35 cellular contexts compared by ENCODE assay signal in the genomic region with DNA sequence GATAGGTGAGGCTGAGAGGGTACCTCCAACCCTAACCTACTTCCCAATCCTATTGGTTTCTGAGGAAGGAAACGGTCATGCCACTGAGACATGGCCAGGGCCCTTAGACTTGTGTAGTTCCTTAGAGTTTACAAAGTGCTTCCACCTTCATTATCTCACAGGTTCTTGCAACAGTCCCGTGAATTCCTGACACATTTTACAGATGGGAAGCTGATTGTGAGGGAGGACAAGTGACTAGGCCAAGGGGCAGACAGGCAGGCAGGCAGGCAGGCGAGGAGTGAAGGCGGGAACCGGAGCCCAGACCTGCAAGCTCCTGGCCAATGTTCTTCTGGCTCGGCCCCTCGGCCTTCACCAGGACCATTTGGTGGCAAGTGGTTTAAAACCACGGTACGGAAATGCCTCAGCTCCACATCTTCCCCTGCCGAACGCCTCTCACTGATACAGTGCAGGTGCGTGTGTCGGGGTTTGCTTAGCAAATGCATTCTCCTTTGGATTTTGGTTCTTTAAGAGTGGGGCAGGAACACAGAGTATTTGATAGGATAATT.
"Had no signal": no experiment of that assay in that cellular context is flagged by ENCODE, and none has a peak within 500 bp of the region (broad histone marks: within the 10 kb centered on the region; RNA-seq: fewer than 3 reads in every experiment).

No MANE protein-coding gene starts in this region.

- H3K27me3 ChIP-seq: brain microvascular endothelial cell, colonic mucosa had no signal

- DNase-seq: activated B cell treated with CpG ODN at 0.5 μM for 24 hours; activated CD4-positive, alpha-beta memory T cell treated with anti-CD3 and anti-CD28 coated beads for 36 hours; activated CD4-positive, alpha-beta T cell treated with anti-CD3 and anti-CD28 coated beads for 48 hours; activated CD8-positive, alpha-beta memory T cell treated with anti-CD3 and anti-CD28 coated beads, Interleukin-2, amount 10 ng/mL, durations not matched to agents 7 days and 5 days; activated CD8-positive, alpha-beta memory T cell treated with anti-CD3 and anti-CD28 coated beads, Interleukin-2, amount 50 U/mL, for 4 hours; activated CD8-positive, alpha-beta T cell treated with anti-CD3 and anti-CD28 coated beads, Interleukin-2, amount 10 ng/mL, durations not matched to agents 7 days and 5 days; activated gamma-delta T cell; activated naive CD4-positive, alpha-beta T cell; activated naive CD4-positive, alpha-beta T cell treated with anti-CD3 and anti-CD28 coated beads, Interleukin-2, amount 10 ng/mL, durations not matched to agents 7 days and 5 days; activated naive CD8-positive, alpha-beta T cell treated with anti-CD3 and anti-CD28 coated beads, Interleukin-2, amount 10 ng/mL, durations not matched to agents 7 days and 5 days; activated T-cell treated with anti-CD3 and anti-CD28 coated beads, Interleukin-2, amount 50 U/mL, for 1 hour; activated T-cell treated with anti-CD3 and anti-CD28 coated beads, Interleukin-2, amount 50 U/mL, for 48 hours; amniotic stem cell; anterior cingulate cortex; brain microvascular endothelial cell; colonic mucosa; effector CD8-positive, alpha-beta T cell; esophagus squamous epithelium; foreskin melanocyte; SW 1271; T-helper 1 cell; T-helper 17 cell; T1000; WERI-Rb-1 had no signal

- H3K36me3 Mint-ChIP-seq: activated CD4-positive, alpha-beta memory T cell treated with anti-CD3 and anti-CD28 coated beads for 36 hours; activated CD8-positive, alpha-beta memory T cell treated with anti-CD3 and anti-CD28 coated beads, Interleukin-2, amount 10 ng/mL, durations not matched to agents 7 days and 5 days; activated naive CD4-positive, alpha-beta T cell treated with anti-CD3 and anti-CD28 coated beads, Interleukin-2, amount 10 ng/mL, durations not matched to agents 7 days and 5 days; activated naive CD4-positive, alpha-beta T cell treated with anti-CD3 and anti-CD28 coated beads, Interleukin-2, amount 50 U/mL, for 72 hours; activated naive CD8-positive, alpha-beta T cell treated with anti-CD3 and anti-CD28 coated beads, Interleukin-2, amount 10 ng/mL, durations not matched to agents 7 days and 5 days had no signal

- H3K4me3 ChIP-seq: colonic mucosa, esophagus squamous epithelium, gastroesophageal sphincter had no signal

- H3K36me3 ChIP-seq: brain microvascular endothelial cell, colonic mucosa, esophagus squamous epithelium, gastroesophageal sphincter, WERI-Rb-1 had no signal

- H3K9me3 Mint-ChIP-seq: activated B cell treated with CpG ODN at 0.5 μM for 24 hours; activated CD4-positive, alpha-beta memory T cell treated with anti-CD3 and anti-CD28 coated beads for 36 hours; activated naive CD4-positive, alpha-beta T cell treated with anti-CD3 and anti-CD28 coated beads, Interleukin-2, amount 10 ng/mL, durations not matched to agents 7 days and 5 days; activated naive CD4-positive, alpha-beta T cell treated with anti-CD3 and anti-CD28 coated beads, Interleukin-2, amount 50 U/mL, for 72 hours; activated naive CD8-positive, alpha-beta T cell treated with anti-CD3 and anti-CD28 coated beads, Interleukin-2, amount 10 ng/mL, durations not matched to agents 7 days and 5 days; activated T-helper 1 cell treated with anti-CD3 and anti-CD28 coated beads, Interleukin-12 subunit alpha, Interleukin-12 subunit beta, Interleukin-2, Interleukin-4 antibody, amounts not matched to agents 30 ng/mL and 10 ng/mL and 1 ng/mL, durations not matched to agents 14 hours and 24 hours and 36 hours; activated T-helper 2 cell treated with anti-CD3 and anti-CD28 coated beads, Interferon-gamma antibody, Interleukin-2, Interleukin-4, amounts not matched to agents 10 μg/mL and 5 μg/mL and 100 μg/mL, durations not matched to agents 14 hours and 24 hours and 36 hours; central memory CD8-positive, alpha-beta T cell; T-helper 2 cell treated with Interferon-gamma antibody and Interleukin-4, amounts not matched to agents 5 μg/mL and 100 μg/mL, for 36 hours had no signal

- H3K9me3 ChIP-seq: colonic mucosa, esophagus squamous epithelium had no signal

- H3K27ac Mint-ChIP-seq: activated B cell treated with CpG ODN at 0.5 μM for 24 hours; activated CD4-positive, alpha-beta memory T cell treated with anti-CD3 and anti-CD28 coated beads for 36 hours; activated CD8-positive, alpha-beta memory T cell treated with anti-CD3 and anti-CD28 coated beads, Interleukin-2, amount 10 ng/mL, durations not matched to agents 7 days and 5 days; activated CD8-positive, alpha-beta T cell treated with anti-CD3 and anti-CD28 coated beads, Interleukin-2, amount 10 ng/mL, durations not matched to agents 7 days and 5 days; activated naive CD4-positive, alpha-beta T cell treated with anti-CD3 and anti-CD28 coated beads, Interleukin-2, amount 10 ng/mL, durations not matched to agents 7 days and 5 days; activated naive CD4-positive, alpha-beta T cell treated with anti-CD3 and anti-CD28 coated beads, Interleukin-2, amount 50 U/mL, for 72 hours; activated naive CD8-positive, alpha-beta T cell treated with anti-CD3 and anti-CD28 coated beads, Interleukin-2, amount 10 ng/mL, durations not matched to agents 7 days and 5 days; activated T-helper 1 cell treated with anti-CD3 and anti-CD28 coated beads, Interleukin-12 subunit alpha, Interleukin-12 subunit beta, Interleukin-2, Interleukin-4 antibody, amounts not matched to agents 30 ng/mL and 10 ng/mL and 1 ng/mL, durations not matched to agents 14 hours and 24 hours and 36 hours; activated T-helper 2 cell treated with anti-CD3 and anti-CD28 coated beads, Interferon-gamma antibody, Interleukin-2, Interleukin-4, amounts not matched to agents 10 μg/mL and 5 μg/mL and 100 μg/mL, durations not matched to agents 14 hours and 24 hours and 36 hours; T-helper 17 cell; T-helper 2 cell treated with Interferon-gamma antibody and Interleukin-4, amounts not matched to agents 5 μg/mL and 100 μg/mL, for 36 hours had no signal

- H3K27ac ChIP-seq: brain microvascular endothelial cell, colonic mucosa, epithelial cell of prostate, esophagus squamous epithelium, gastroesophageal sphincter, WERI-Rb-1 had no signal

- FAIRE-seq: astrocyte, endometrium, endothelial cell of umbilical vein had no signal

- H3K4me3 Mint-ChIP-seq: activated B cell treated with CpG ODN at 0.5 μM for 24 hours; activated CD4-positive, alpha-beta memory T cell treated with anti-CD3 and anti-CD28 coated beads for 36 hours; activated CD8-positive, alpha-beta memory T cell treated with anti-CD3 and anti-CD28 coated beads, Interleukin-2, amount 10 ng/mL, durations not matched to agents 7 days and 5 days; activated CD8-positive, alpha-beta T cell treated with anti-CD3 and anti-CD28 coated beads, Interleukin-2, amount 10 ng/mL, durations not matched to agents 7 days and 5 days; activated naive CD4-positive, alpha-beta T cell treated with anti-CD3 and anti-CD28 coated beads, Interleukin-2, amount 10 ng/mL, durations not matched to agents 7 days and 5 days; activated naive CD8-positive, alpha-beta T cell treated with anti-CD3 and anti-CD28 coated beads, Interleukin-2, amount 10 ng/mL, durations not matched to agents 7 days and 5 days; activated T-helper 1 cell treated with anti-CD3 and anti-CD28 coated beads, Interleukin-12 subunit alpha, Interleukin-12 subunit beta, Interleukin-2, Interleukin-4 antibody, amounts not matched to agents 30 ng/mL and 10 ng/mL and 1 ng/mL, durations not matched to agents 14 hours and 24 hours and 36 hours; central memory CD8-positive, alpha-beta T cell; T-helper 17 cell; T-helper 2 cell treated with Interferon-gamma antibody and Interleukin-4, amounts not matched to agents 5 μg/mL and 100 μg/mL, for 36 hours had no signal

- ATAC-seq: activated CD4-positive, CD25-positive, alpha-beta regulatory T cell treated with anti-CD3 and anti-CD28 coated beads, Interleukin-2, amount 50 U/mL, for 24 hours; activated CD8-positive, alpha-beta memory T cell treated with anti-CD3 and anti-CD28 coated beads, Interleukin-2, amount 10 ng/mL, durations not matched to agents 7 days and 5 days; activated CD8-positive, alpha-beta T cell treated with anti-CD3 and anti-CD28 coated beads, Interleukin-2, amount 10 ng/mL, durations not matched to agents 7 days and 5 days; activated naive CD4-positive, alpha-beta T cell treated with anti-CD3 and anti-CD28 coated beads, Interleukin-2, amount 50 U/mL, for 72 hours; gastroesophageal sphincter; T-helper 17 cell had no signal

- H3K4me1 ChIP-seq: colonic mucosa, esophagus squamous epithelium, gastroesophageal sphincter had no signal
